In genomic region chr12:121466800-121467637, GRCh38 we compare ENCODE assay signal across 8 cellular contexts.
A peak's percentile ranks its signal among the peaks of the same experiment; 100 is the strongest.
DNase-seq lines count a peak whose midpoint lies in the region; TF ChIP-seq lines count a peak whose summit lies in the region.

No MANE protein-coding gene starts in this region.

- no peaks in the 10 kb centered on the region for H3K9me3 Mint-ChIP-seq in activated naive CD8-positive, alpha-beta T cell (ENCODE audit: low read depth)
- H3K9me3 Mint-ChIP-seq in type B pancreatic cell: no peaks in the 10 kb centered on the region

- H3K27me3 ChIP-seq in GM06990 (replicated peaks; ENCODE audit: control insufficient read depth, insufficient read depth, low read length) (no peaks in the 10 kb centered on the region), MM.1S (replicated peaks; ENCODE audit: insufficient read depth, low read length) (no peaks in the 10 kb centered on the region)

- DNase-seq in GM06990 (ENCODE audit: extremely low read depth, insufficient read length) (peak; percentile 96), HCEC 1CT (peak; percentile 83), MM.1S (peak; percentile 83), SK-N-MC (ENCODE audit: low read depth, low spot score) (no peak), cardiac septum (ENCODE audit: low spot score) (peak; percentile 94), posterior cingulate gyrus (peak; percentile 70 to 98 (median 82)), type B pancreatic cell (ENCODE audit: extremely low spot score, unreplicated experiment) (peak; percentile 91)

- no peaks in the 10 kb centered on the region for H4K20me1 ChIP-seq in MM.1S (ENCODE audit: insufficient read depth, low read length)

- H3K27ac Mint-ChIP-seq in activated naive CD8-positive, alpha-beta T cell: no peak overlapping the region
- H3K27ac Mint-ChIP-seq in type B pancreatic cell: no peak overlapping the region

- no peak overlapping the region for H3K9ac ChIP-seq in MM.1S (ENCODE audit: low read length)
- peak overlapping the region; percentile 82 for H3K9ac ChIP-seq in SK-N-MC (ENCODE audit: insufficient read length)

- no peaks in the 10 kb centered on the region for H3K9me2 ChIP-seq in MM.1S (replicated peaks; ENCODE audit: insufficient read depth, low read length)

- intact Hi-C loops in cardiac septum (cut with DNase I) (no loop called here), posterior cingulate gyrus (cut with DNase I) (no loop called here)

- peaks cover 20% of the 10 kb centered on the region for H3K4me1 Mint-ChIP-seq in activated naive CD8-positive, alpha-beta T cell (ENCODE audit: low read depth)
- H3K4me1 Mint-ChIP-seq in type B pancreatic cell (ENCODE audit: unreplicated experiment): peaks cover 19% of the 10 kb centered on the region

- no peaks in the 10 kb centered on the region for H3F3A ChIP-seq in MM.1S (ENCODE audit: insufficient read depth, low read length)

- TF ChIP-seq CTCF in GM06990 (IDR thresholded peaks at IDR 0.05; ENCODE audit: insufficient read depth, low read length, poor library complexity, severe bottlenecking) (no peak), MM.1S (IDR thresholded peaks at IDR 0.05; ENCODE audit: low read length) (no peak), type B pancreatic cell (conservative IDR thresholded peaks at IDR 0.05) (no peak)

- H3K27me3 Mint-ChIP-seq in activated naive CD8-positive, alpha-beta T cell: no peaks in the 10 kb centered on the region
- no peaks in the 10 kb centered on the region for H3K27me3 Mint-ChIP-seq in type B pancreatic cell

- H3K4me3 ChIP-seq in GM06990 (replicated peaks; ENCODE audit: low read depth, low read length) (peak overlapping the region; percentile 73), MM.1S (ENCODE audit: low read length) (peak overlapping the region; percentile 53; the same call in 1 of the 2 replicates), SK-N-MC (peak overlapping the region; percentile 81)

- H3K9me3 ChIP-seq in MM.1S (replicated peaks; ENCODE audit: insufficient read depth, low read length) (no peaks in the 10 kb centered on the region), SK-N-MC (ENCODE audit: low read depth, low read length) (no peaks in the 10 kb centered on the region)

- no peak overlapping the region for H2AFZ ChIP-seq in MM.1S (ENCODE audit: low read length)

- peak overlapping the region; percentile 55; the same call in 1 of the 2 replicates for H3K4me2 ChIP-seq in MM.1S (ENCODE audit: low read depth, low read length)

- H3K36me3 ChIP-seq in GM06990 (ENCODE audit: control insufficient read depth, insufficient read depth, low read length) (peaks cover 6% of the 10 kb centered on the region), MM.1S (replicated peaks; ENCODE audit: insufficient read depth, low read length) (no peaks in the 10 kb centered on the region), SK-N-MC (ENCODE audit: insufficient read depth, low read length) (no peaks in the 10 kb centered on the region; the same call in 1 of the 2 replicates)

- H3K27ac ChIP-seq in MM.1S (ENCODE audit: low read length) (no peak overlapping the region), SK-N-MC (no peak overlapping the region; the same call in 1 of the 2 replicates)

- peak overlapping the region; percentile 20 for H3K4me3 Mint-ChIP-seq in activated naive CD8-positive, alpha-beta T cell
- no peak overlapping the region for H3K4me3 Mint-ChIP-seq in type B pancreatic cell

- no peaks in the 10 kb centered on the region for H3K36me3 Mint-ChIP-seq in activated naive CD8-positive, alpha-beta T cell
- peaks cover 4% of the 10 kb centered on the region for H3K36me3 Mint-ChIP-seq in type B pancreatic cell

- H3K4me1 ChIP-seq in MM.1S (ENCODE audit: low read length): no peaks in the 10 kb centered on the region

- peaks cover 25% of the 10 kb centered on the region for H3K79me2 ChIP-seq in MM.1S (ENCODE audit: low read length)
